ENCODE assay signal across 35 cellular contexts in the genomic region with DNA sequence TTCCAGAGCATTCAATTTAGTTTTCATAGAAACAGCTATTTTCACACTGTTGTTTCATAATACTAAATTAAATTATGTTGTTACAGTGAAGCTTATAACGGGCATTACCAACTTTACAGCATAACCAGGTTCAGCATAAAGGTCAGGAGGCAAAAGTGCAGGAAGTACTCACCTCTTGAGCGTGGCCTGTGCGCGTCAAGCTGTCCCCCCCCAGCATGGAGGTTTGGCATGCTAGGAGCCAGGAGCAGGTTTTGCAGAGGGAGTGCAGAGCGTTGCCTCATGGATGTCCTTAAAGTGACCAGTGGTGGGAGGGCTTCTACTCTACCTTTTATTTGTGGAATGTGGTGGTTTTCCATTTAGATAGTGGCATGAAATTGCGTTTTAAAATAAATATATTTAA.
DNase-seq lines count a peak whose midpoint lies in the region; ATAC-seq and TF ChIP-seq lines count a peak whose summit lies in the region.
"Had no signal": no experiment of that assay in that cellular context is flagged by ENCODE, and none has a peak within 500 bp of the region (broad histone marks: within the 10 kb centered on the region; RNA-seq: fewer than 3 reads in every experiment).

No MANE protein-coding gene starts in this region.

- H3K27ac Mint-ChIP-seq in osteocyte (ENCODE audit: unreplicated experiment) (no peak overlapping the region), type B pancreatic cell (no peak overlapping the region), GM23338 (no peak overlapping the region)
- H3K27ac Mint-ChIP-seq: B cell; CD4-positive, alpha-beta T cell; CD8-positive, alpha-beta T cell had no signal

- H3K4me3 ChIP-seq in mucosa of descending colon (no peak overlapping the region), GM23338 (no peak overlapping the region)
- H3K4me3 ChIP-seq: A549; BLaER1; BLaER1 treated with 17β-estradiol and CSF1 and Interleukin-3, amounts not matched to agents 10 nM and 100 nM had no signal

- H3K27me3 ChIP-seq in GM23338 (ENCODE audit: insufficient read depth) = no peaks in the 10 kb centered on the region
- H3K27me3 ChIP-seq: BE2C; BLaER1; BLaER1 treated with 17β-estradiol and CSF1 and Interleukin-3, amounts not matched to agents 10 nM and 100 nM had no signal

- 0 out of 2 replicates have a peak, but pooled peaks cover 6% of the 10 kb centered on the region for H3K9me2 ChIP-seq in GM23338 (ENCODE audit: insufficient read depth)

- H3K27ac ChIP-seq in GM23338 (ENCODE audit: low read depth) = no peak overlapping the region
- H3K27ac ChIP-seq: 22Rv1; A549; BLaER1; BLaER1 treated with 17β-estradiol and CSF1 and Interleukin-3, amounts not matched to agents 10 nM and 100 nM; C4-2B had no signal

- no peaks in the 10 kb centered on the region for H4K20me1 ChIP-seq in GM23338 (replicated peaks; ENCODE audit: insufficient read depth)
- H4K20me1 ChIP-seq: BLaER1 had no signal

- H3K36me3 Mint-ChIP-seq in osteocyte (ENCODE audit: unreplicated experiment) (peaks cover 6% of the 10 kb centered on the region), type B pancreatic cell (peaks cover 17% of the 10 kb centered on the region), GM23338 (ENCODE audit: low read depth) (peaks cover 25% of the 10 kb centered on the region)

- H3K9me3 Mint-ChIP-seq in osteocyte (ENCODE audit: unreplicated experiment) (peaks cover 11% of the 10 kb centered on the region), type B pancreatic cell (peaks cover 3% of the 10 kb centered on the region), GM23338 (peaks cover 19% of the 10 kb centered on the region; the same call in 2 of the 3 replicates)
- H3K9me3 Mint-ChIP-seq: CD4-positive, alpha-beta T cell had no signal

- no peak overlapping the region for H2AFZ ChIP-seq in GM23338

- peaks cover 28% of the 10 kb centered on the region for H3K4me1 Mint-ChIP-seq in osteocyte (ENCODE audit: unreplicated experiment)
- H3K4me1 Mint-ChIP-seq in type B pancreatic cell (ENCODE audit: unreplicated experiment) = peaks cover 21% of the 10 kb centered on the region
- no peaks in the 10 kb centered on the region; the same call in 2 of the 3 replicates for H3K4me1 Mint-ChIP-seq in GM23338

- no peak for DNase-seq in left colon
- DNase-seq in mucosa of descending colon = no peak
- DNase-seq in osteocyte (ENCODE audit: extremely low spot score, unreplicated experiment) = peak; percentile 30
- DNase-seq in type B pancreatic cell (ENCODE audit: extremely low spot score, unreplicated experiment) = peak; percentile 44
- DNase-seq in GM23338 (ENCODE audit: low spot score) = no peak
- no peak for DNase-seq in retina
- no peak for DNase-seq in DMS 273 (lab: John Stamatoyannopoulos, UW; ENCODE audit: unreplicated experiment)
- DNase-seq: 8988T; ACHN; AML-193; BE2C; C1 segment of cervical spinal cord; Calu3; CD4-positive, alpha-beta memory T cell; CD4-positive, alpha-beta T cell; CD4-positive, CD25-positive, alpha-beta regulatory T cell; CD8-positive, alpha-beta memory T cell; CD8-positive, alpha-beta T cell; COR-L47; DMS 273 treated with DMSO at 0.1 percent for 48 hours; DMS153; DMS53; DMS79; DMS79 treated with DMSO at 0.1 percent for 48 hours; DND-41; EL had no signal

- H3K4me2 ChIP-seq in GM23338 = no peak overlapping the region
- H3K4me2 ChIP-seq: A549; BLaER1; BLaER1 treated with 17β-estradiol and CSF1 and Interleukin-3, amounts not matched to agents 10 nM and 100 nM had no signal

- H3F3A ChIP-seq in GM23338 (replicated peaks; ENCODE audit: low read depth) = no peaks in the 10 kb centered on the region

- intact Hi-C loops in left colon (cut with DNase I, micrococcal nuclease) = no loop called here
- intact Hi-C loops in mucosa of descending colon (cut with DNase I, micrococcal nuclease) = no loop called here

- peaks cover 16% of the 10 kb centered on the region for H3K9me3 ChIP-seq in mucosa of descending colon
- H3K9me3 ChIP-seq: BE2C, Caco-2 had no signal

- H3K36me3 ChIP-seq in mucosa of descending colon (ENCODE audit: low read depth) = no peaks in the 10 kb centered on the region
- H3K36me3 ChIP-seq in GM23338 (ENCODE audit: insufficient read depth) = peaks cover 12% of the 10 kb centered on the region; the same call in 1 of the 2 replicates

- peak; percentile 72 for ATAC-seq in left colon
- ATAC-seq in mucosa of descending colon = peak; percentile 40
- no peak for ATAC-seq in HG02678 (IDR thresholded peaks at IDR 0.05; ENCODE audit: unreplicated experiment)
- ATAC-seq in GM23338 = no peak
- ATAC-seq: A549; CD8-positive, alpha-beta T cell had no signal

- no peaks in the 10 kb centered on the region for H3K27me3 Mint-ChIP-seq in osteocyte (ENCODE audit: unreplicated experiment)
- no peaks in the 10 kb centered on the region for H3K27me3 Mint-ChIP-seq in type B pancreatic cell
- peaks cover 7% of the 10 kb centered on the region for H3K27me3 Mint-ChIP-seq in GM23338 (ENCODE audit: insufficient read depth, low read depth, poor library complexity)
- H3K27me3 Mint-ChIP-seq: B cell; CD4-positive, alpha-beta memory T cell; CD4-positive, alpha-beta T cell; CD4-positive, CD25-positive, alpha-beta regulatory T cell had no signal

- H3K4me1 ChIP-seq in mucosa of descending colon (ENCODE audit: low read depth) = peaks cover 10% of the 10 kb centered on the region
- no peaks in the 10 kb centered on the region for H3K4me1 ChIP-seq in GM23338 (ENCODE audit: insufficient read depth)
- H3K4me1 ChIP-seq: BE2C had no signal

- H3K79me2 ChIP-seq in GM23338 (replicated peaks; ENCODE audit: insufficient read depth) = no peaks in the 10 kb centered on the region

- no peak for TF ChIP-seq CTCF in mucosa of descending colon (IDR thresholded peaks at IDR 0.05)
- no peak for TF ChIP-seq CTCF in osteocyte (IDR thresholded peaks at IDR 0.05)
- no peak for TF ChIP-seq CTCF in type B pancreatic cell (conservative IDR thresholded peaks at IDR 0.05)
- no peak for TF ChIP-seq CTCF in GM23338 (conservative IDR thresholded peaks at IDR 0.05; ENCODE audit: low read depth in 2 of 2)

- H3K4me3 Mint-ChIP-seq in osteocyte (ENCODE audit: unreplicated experiment) (no peak overlapping the region), type B pancreatic cell (no peak overlapping the region), GM23338 (no peak overlapping the region)
- H3K4me3 Mint-ChIP-seq: B cell; CD14-positive monocyte; CD4-positive, alpha-beta memory T cell; CD4-positive, alpha-beta T cell; CD4-positive, CD25-positive, alpha-beta regulatory T cell; CD8-positive, alpha-beta memory T cell; CD8-positive, alpha-beta T cell had no signal

TF ChIP-seq in GM23338, 12 proteins besides CTCF, POLR2A, EP300 and RAD21:
- no peak for TF ChIP-seq ZNF114 (CRISPR knock-in tag; IDR thresholded peaks at IDR 0.05)
- TF ChIP-seq ZNF331 (CRISPR knock-in tag; IDR thresholded peaks at IDR 0.05; ENCODE audit: low read depth) = no peak
- no peak for TF ChIP-seq EZH2phosphoT487 (IDR thresholded peaks at IDR 0.05; ENCODE audit: unreplicated experiment)
- no peak for TF ChIP-seq CREB1 (CRISPR knock-in tag; IDR thresholded peaks at IDR 0.05; ENCODE audit: low read depth)
- TF ChIP-seq, protein P1, sequence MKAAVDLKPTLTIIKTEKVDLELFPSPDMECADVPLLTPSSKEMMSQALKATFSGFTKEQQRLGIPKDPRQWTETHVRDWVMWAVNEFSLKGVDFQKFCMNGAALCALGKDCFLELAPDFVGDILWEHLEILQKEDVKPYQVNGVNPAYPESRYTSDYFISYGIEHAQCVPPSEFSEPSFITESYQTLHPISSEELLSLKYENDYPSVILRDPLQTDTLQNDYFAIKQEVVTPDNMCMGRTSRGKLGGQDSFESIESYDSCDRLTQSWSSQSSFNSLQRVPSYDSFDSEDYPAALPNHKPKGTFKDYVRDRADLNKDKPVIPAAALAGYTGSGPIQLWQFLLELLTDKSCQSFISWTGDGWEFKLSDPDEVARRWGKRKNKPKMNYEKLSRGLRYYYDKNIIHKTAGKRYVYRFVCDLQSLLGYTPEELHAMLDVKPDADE (IDR thresholded peaks at IDR 0.05) = no peak
- TF ChIP-seq JUNB (IDR thresholded peaks at IDR 0.05; ENCODE audit: unreplicated experiment) = no peak
- TF ChIP-seq POLR2AphosphoS5 (IDR thresholded peaks at IDR 0.05; ENCODE audit: low read depth) = no peak
- no peak for TF ChIP-seq NANOG (IDR thresholded peaks at IDR 0.05; ENCODE audit: borderline replicate concordance)

Comparison
In these comparisons a context has a peak if more than half of its experiments do, and no peak if none do; other contexts are left out.
1. ATAC-seq: peak in left colon (single experiment) and mucosa of descending colon (single experiment); none in HG02678 (single experiment) and GM23338 (single experiment).
2. DNase-seq: peak in osteocyte (single experiment) and type B pancreatic cell (single experiment); none in left colon (0 of 2), mucosa of descending colon (0 of 3), GM23338 (single experiment), retina (single experiment) and DMS 273 (single experiment).